Comparison of ENCODE assay signal across 20 cellular contexts in the genomic region with DNA sequence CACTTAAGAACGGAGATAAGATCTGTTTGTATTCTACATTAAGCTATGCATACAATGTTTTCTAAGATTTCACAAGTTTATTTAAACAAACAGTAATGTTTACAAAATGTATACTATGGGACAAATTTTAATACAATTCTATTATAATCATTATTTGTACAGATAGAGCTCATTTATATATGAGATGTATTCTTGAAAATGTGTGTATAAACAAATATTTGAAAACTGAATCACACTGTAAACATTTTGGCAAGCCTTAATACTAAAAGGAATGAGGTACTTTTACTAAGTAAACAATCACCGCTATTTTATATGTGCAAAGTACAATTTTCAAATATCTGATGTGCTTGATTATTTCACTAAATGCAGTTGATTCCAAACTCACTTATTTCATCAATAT.
"Had no signal": no experiment of that assay in that cellular context is flagged by ENCODE, and none has a peak within 500 bp of the region (broad histone marks: within the 10 kb centered on the region; RNA-seq: fewer than 3 reads in every experiment).

No MANE protein-coding gene starts in this region.

- H3K36me3 ChIP-seq: cardiac muscle cell, prostate gland had no signal

- H3K4me3 ChIP-seq: cardiac muscle cell, coronary artery, prostate gland, suprapubic skin, upper lobe of left lung had no signal

- H3K27ac ChIP-seq: cardiac muscle cell, coronary artery, prostate gland, suprapubic skin, upper lobe of left lung, VCaP had no signal

- H3K4me1 ChIP-seq: prostate gland, suprapubic skin, upper lobe of left lung had no signal

- H3K27me3 ChIP-seq: cardiac muscle cell, suprapubic skin, upper lobe of left lung had no signal

- ATAC-seq: left colon; natural killer cell; sciatic nerve; stimulated activated naive CD8-positive, alpha-beta T cell treated with anti-CD3 and anti-CD28 coated beads, Interleukin-15, Interleukin-2, amounts not matched to agents 100 U/mL and 50 U/mL, for 24 hours had no signal

- DNase-seq: activated CD4-positive, alpha-beta memory T cell treated with anti-CD3 and anti-CD28 coated beads for 36 hours; activated gamma-delta T cell; activated naive CD8-positive, alpha-beta T cell treated with anti-CD3 and anti-CD28 coated beads for 36 hours; activated T-cell treated with anti-CD3 and anti-CD28 coated beads, Interleukin-2, amount 50 U/mL, for 48 hours; aorta; effector CD8-positive, alpha-beta T cell; glutamatergic neuron; left colon; natural killer cell; nucleus accumbens; stimulated activated CD4-positive, alpha-beta T cell treated with anti-CD3 and anti-CD28 coated beads, Interleukin-12 subunit alpha, Interleukin-12 subunit beta, amount 100 ng/mL, for 4 hours; stimulated activated naive CD8-positive, alpha-beta T cell treated with anti-CD3 and anti-CD28 coated beads, Interleukin-15, Interleukin-2, amounts not matched to agents 100 U/mL and 50 U/mL, for 24 hours; SW 1271; upper lobe of left lung had no signal

- H3K9me3 ChIP-seq: prostate gland, suprapubic skin, upper lobe of left lung had no signal
